Comparison of ENCODE assay signal across 1 cellular context in genomic region chr7:156892821-156893706, GRCh38.
TF ChIP-seq lines count a peak whose summit lies in the region.

Gene LMBR1, minus strand, starts transcription at chr7:156893183. Its CDS starts 190 bp downstream, at chr7:156892993.

TF ChIP-seq in HepG2, 621 proteins besides CTCF, POLR2A, EP300 and RAD21 (continued from another document and continues in another):
- TF ChIP-seq ASH2L (IDR thresholded peaks at IDR 0.05; ENCODE audit: insufficient read length, low read depth, low read length) (peak; percentile 81), KLF16 (CRISPR knock-in tag; IDR thresholded peaks at IDR 0.05) (peak; percentile 53 to 57; a peak in 1 of 4 replicates), ZFP90 (CRISPR knock-in tag; IDR thresholded peaks at IDR 0.05; ENCODE audit: borderline replicate concordance) (peak; percentile 58; the same call in 1 of the 2 replicates), KDM2A (CRISPR knock-in tag; IDR thresholded peaks at IDR 0.05; ENCODE audit: borderline replicate concordance, low read depth) (peak; percentile 76; the same call in 1 of the 2 replicates), ZNF546 (CRISPR knock-in tag; conservative IDR thresholded peaks at IDR 0.05) (no peak), PRDM10 (CRISPR knock-in tag; IDR thresholded peaks at IDR 0.05; ENCODE audit: low read depth) (no peak), HMGA1 (CRISPR knock-in tag; conservative IDR thresholded peaks at IDR 0.05) (no peak), ZFP1 (CRISPR knock-in tag; IDR thresholded peaks at IDR 0.05) (no peak), MYNN (CRISPR knock-in tag; IDR thresholded peaks at IDR 0.05; ENCODE audit: low read depth) (no peak), GATA4 (IDR thresholded peaks at IDR 0.05; ENCODE audit: borderline replicate concordance, low read depth) (no peak), ZNF382 (CRISPR knock-in tag; IDR thresholded peaks at IDR 0.05; ENCODE audit: borderline replicate concordance) (no peak), ZNF512B (CRISPR knock-in tag; IDR thresholded peaks at IDR 0.05; ENCODE audit: borderline replicate concordance) (no peak), SIX1 (CRISPR knock-in tag; IDR thresholded peaks at IDR 0.05; ENCODE audit: borderline replicate concordance) (no peak), NFYB (CRISPR knock-in tag; IDR thresholded peaks at IDR 0.05) (no peak), KDM5A (IDR thresholded peaks at IDR 0.05; ENCODE audit: borderline replicate concordance, low read length) (peak; percentile 71; the same call in 1 of the 2 replicates), PHF21A (CRISPR knock-in tag; IDR thresholded peaks at IDR 0.05) (peak; percentile 48; the same call in 1 of the 2 replicates), ZNF510 (CRISPR knock-in tag; IDR thresholded peaks at IDR 0.05; ENCODE audit: low read depth) (no peak), ZNF589 (CRISPR knock-in tag; conservative IDR thresholded peaks at IDR 0.05) (no peak), ZNF790 (CRISPR knock-in tag; IDR thresholded peaks at IDR 0.05; ENCODE audit: borderline replicate concordance) (no peak), ZNF264 (CRISPR knock-in tag; IDR thresholded peaks at IDR 0.05) (no peak), ZNF296 (CRISPR knock-in tag; conservative IDR thresholded peaks at IDR 0.05) (no peak), MBNL3 (CRISPR knock-in tag; conservative IDR thresholded peaks at IDR 0.05) (no peak), IRF1 (CRISPR knock-in tag; IDR thresholded peaks at IDR 0.05; ENCODE audit: low read depth) (no peak), ADNP (CRISPR knock-in tag; IDR thresholded peaks at IDR 0.05) (no peak), POLR2AphosphoS5 (IDR thresholded peaks at IDR 0.05; ENCODE audit: low read depth, low read length) (peak; percentile 78), SNRNP70 (IDR thresholded peaks at IDR 0.05; ENCODE audit: low read depth, low read length) (no peak), ZNF260 (CRISPR knock-in tag; IDR thresholded peaks at IDR 0.05; ENCODE audit: borderline replicate concordance, low read depth) (no peak), ZNF232 (CRISPR knock-in tag; IDR thresholded peaks at IDR 0.05; ENCODE audit: borderline replicate concordance) (peak; percentile 72; the same call in 1 of the 2 replicates), PRMT3 (CRISPR knock-in tag; IDR thresholded peaks at IDR 0.05; ENCODE audit: borderline replicate concordance, low read depth) (no peak), HMG20A (CRISPR knock-in tag; IDR thresholded peaks at IDR 0.05; ENCODE audit: borderline replicate concordance) (no peak), CREM (IDR thresholded peaks at IDR 0.05) (peak; percentile 88), CREM (CRISPR knock-in tag; IDR thresholded peaks at IDR 0.05) (peak; percentile 53; the same call in 1 of the 2 replicates), HOXA3 (CRISPR knock-in tag; IDR thresholded peaks at IDR 0.05) (peak; percentile 74), SRSF9 (IDR thresholded peaks at IDR 0.05; ENCODE audit: borderline replicate concordance, insufficient read depth, low read depth, low read length, poor library complexity, severe bottlenecking) (no peak), ZNF839 (CRISPR knock-in tag; IDR thresholded peaks at IDR 0.05; ENCODE audit: borderline replicate concordance) (no peak), NR3C1 (CRISPR knock-in tag; IDR thresholded peaks at IDR 0.05) (no peak)
- TF ChIP-seq, protein P1, sequence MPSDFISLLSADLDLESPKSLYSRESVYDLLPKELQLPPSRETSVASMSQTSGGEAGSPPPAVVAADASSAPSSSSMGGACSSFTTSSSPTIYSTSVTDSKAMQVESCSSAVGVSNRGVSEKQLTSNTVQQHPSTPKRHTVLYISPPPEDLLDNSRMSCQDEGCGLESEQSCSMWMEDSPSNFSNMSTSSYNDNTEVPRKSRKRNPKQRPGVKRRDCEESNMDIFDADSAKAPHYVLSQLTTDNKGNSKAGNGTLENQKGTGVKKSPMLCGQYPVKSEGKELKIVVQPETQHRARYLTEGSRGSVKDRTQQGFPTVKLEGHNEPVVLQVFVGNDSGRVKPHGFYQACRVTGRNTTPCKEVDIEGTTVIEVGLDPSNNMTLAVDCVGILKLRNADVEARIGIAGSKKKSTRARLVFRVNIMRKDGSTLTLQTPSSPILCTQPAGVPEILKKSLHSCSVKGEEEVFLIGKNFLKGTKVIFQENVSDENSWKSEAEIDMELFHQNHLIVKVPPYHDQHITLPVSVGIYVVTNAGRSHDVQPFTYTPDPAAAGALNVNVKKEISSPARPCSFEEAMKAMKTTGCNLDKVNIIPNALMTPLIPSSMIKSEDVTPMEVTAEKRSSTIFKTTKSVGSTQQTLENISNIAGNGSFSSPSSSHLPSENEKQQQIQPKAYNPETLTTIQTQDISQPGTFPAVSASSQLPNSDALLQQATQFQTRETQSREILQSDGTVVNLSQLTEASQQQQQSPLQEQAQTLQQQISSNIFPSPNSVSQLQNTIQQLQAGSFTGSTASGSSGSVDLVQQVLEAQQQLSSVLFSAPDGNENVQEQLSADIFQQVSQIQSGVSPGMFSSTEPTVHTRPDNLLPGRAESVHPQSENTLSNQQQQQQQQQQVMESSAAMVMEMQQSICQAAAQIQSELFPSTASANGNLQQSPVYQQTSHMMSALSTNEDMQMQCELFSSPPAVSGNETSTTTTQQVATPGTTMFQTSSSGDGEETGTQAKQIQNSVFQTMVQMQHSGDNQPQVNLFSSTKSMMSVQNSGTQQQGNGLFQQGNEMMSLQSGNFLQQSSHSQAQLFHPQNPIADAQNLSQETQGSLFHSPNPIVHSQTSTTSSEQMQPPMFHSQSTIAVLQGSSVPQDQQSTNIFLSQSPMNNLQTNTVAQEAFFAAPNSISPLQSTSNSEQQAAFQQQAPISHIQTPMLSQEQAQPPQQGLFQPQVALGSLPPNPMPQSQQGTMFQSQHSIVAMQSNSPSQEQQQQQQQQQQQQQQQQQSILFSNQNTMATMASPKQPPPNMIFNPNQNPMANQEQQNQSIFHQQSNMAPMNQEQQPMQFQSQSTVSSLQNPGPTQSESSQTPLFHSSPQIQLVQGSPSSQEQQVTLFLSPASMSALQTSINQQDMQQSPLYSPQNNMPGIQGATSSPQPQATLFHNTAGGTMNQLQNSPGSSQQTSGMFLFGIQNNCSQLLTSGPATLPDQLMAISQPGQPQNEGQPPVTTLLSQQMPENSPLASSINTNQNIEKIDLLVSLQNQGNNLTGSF (CRISPR knock-in tag; IDR thresholded peaks at IDR 0.05) = no peak
- TF ChIP-seq, protein P2, sequence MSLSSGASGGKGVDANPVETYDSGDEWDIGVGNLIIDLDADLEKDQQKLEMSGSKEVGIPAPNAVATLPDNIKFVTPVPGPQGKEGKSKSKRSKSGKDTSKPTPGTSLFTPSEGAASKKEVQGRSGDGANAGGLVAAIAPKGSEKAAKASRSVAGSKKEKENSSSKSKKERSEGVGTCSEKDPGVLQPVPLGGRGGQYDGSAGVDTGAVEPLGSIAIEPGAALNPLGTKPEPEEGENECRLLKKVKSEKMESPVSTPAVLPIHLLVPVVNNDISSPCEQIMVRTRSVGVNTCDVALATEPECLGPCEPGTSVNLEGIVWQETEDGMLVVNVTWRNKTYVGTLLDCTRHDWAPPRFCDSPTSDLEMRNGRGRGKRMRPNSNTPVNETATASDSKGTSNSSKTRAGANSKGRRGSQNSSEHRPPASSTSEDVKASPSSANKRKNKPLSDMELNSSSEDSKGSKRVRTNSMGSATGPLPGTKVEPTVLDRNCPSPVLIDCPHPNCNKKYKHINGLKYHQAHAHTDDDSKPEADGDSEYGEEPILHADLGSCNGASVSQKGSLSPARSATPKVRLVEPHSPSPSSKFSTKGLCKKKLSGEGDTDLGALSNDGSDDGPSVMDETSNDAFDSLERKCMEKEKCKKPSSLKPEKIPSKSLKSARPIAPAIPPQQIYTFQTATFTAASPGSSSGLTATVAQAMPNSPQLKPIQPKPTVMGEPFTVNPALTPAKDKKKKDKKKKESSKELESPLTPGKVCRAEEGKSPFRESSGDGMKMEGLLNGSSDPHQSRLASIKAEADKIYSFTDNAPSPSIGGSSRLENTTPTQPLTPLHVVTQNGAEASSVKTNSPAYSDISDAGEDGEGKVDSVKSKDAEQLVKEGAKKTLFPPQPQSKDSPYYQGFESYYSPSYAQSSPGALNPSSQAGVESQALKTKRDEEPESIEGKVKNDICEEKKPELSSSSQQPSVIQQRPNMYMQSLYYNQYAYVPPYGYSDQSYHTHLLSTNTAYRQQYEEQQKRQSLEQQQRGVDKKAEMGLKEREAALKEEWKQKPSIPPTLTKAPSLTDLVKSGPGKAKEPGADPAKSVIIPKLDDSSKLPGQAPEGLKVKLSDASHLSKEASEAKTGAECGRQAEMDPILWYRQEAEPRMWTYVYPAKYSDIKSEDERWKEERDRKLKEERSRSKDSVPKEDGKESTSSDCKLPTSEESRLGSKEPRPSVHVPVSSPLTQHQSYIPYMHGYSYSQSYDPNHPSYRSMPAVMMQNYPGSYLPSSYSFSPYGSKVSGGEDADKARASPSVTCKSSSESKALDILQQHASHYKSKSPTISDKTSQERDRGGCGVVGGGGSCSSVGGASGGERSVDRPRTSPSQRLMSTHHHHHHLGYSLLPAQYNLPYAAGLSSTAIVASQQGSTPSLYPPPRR (CRISPR knock-in tag; IDR thresholded peaks at IDR 0.05; ENCODE audit: borderline replicate concordance) = no peak
- TF ChIP-seq, protein P3, sequence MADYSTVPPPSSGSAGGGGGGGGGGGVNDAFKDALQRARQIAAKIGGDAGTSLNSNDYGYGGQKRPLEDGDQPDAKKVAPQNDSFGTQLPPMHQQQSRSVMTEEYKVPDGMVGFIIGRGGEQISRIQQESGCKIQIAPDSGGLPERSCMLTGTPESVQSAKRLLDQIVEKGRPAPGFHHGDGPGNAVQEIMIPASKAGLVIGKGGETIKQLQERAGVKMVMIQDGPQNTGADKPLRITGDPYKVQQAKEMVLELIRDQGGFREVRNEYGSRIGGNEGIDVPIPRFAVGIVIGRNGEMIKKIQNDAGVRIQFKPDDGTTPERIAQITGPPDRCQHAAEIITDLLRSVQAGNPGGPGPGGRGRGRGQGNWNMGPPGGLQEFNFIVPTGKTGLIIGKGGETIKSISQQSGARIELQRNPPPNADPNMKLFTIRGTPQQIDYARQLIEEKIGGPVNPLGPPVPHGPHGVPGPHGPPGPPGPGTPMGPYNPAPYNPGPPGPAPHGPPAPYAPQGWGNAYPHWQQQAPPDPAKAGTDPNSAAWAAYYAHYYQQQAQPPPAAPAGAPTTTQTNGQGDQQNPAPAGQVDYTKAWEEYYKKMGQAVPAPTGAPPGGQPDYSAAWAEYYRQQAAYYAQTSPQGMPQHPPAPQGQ (CRISPR knock-in tag; IDR thresholded peaks at IDR 0.05; ENCODE audit: borderline replicate concordance) = no peak
